In genomic region chr2:27152102-27152795, GRCh38 we compare ENCODE assay signal across 25 cellular contexts. TPM values are rescaled to one million over a fixed set of nuclear protein-coding genes. Genes with fewer than 3 reads are reported as not detected.
DNase-seq lines count a peak whose midpoint lies in the region; ATAC-seq and TF ChIP-seq lines count a peak whose summit lies in the region.
"Had no signal": no experiment of that assay in that cellular context is flagged by ENCODE, and none has a peak within 500 bp of the region (broad histone marks: within the 10 kb centered on the region; RNA-seq: fewer than 3 reads in every experiment).

No MANE protein-coding gene starts in this region.

- intact Hi-C loops in Calu3 (cut with micrococcal nuclease; ENCODE audit: unreplicated experiment) (no loop called here), right lobe of liver (cut with DNase I) (no loop called here), stomach (cut with DNase I; ENCODE audit: low total_unique reads) (no loop called here)

- BruUV-seq in Calu3 (replicated peaks; lab: Mats Ljungman, UMichigan), result no TSS peak

- H3K36me3 ChIP-seq in right lobe of liver (no peaks in the 10 kb centered on the region), stomach (no peaks in the 10 kb centered on the region)
- H3K36me3 ChIP-seq: brain microvascular endothelial cell, esophagus muscularis mucosa, heart left ventricle, sigmoid colon had no signal

- H3K27ac Mint-ChIP-seq in Calu3 (ENCODE audit: unreplicated experiment), result no peak overlapping the region
- H3K27ac Mint-ChIP-seq: activated CD4-positive, alpha-beta memory T cell treated with anti-CD3 and anti-CD28 coated beads for 36 hours; activated naive CD8-positive, alpha-beta T cell; HFFc6; IgD-negative memory B cell had no signal

- TF ChIP-seq CTCF in Calu3 (IDR thresholded peaks at IDR 0.05; ENCODE audit: unreplicated experiment) (no peak), right lobe of liver (IDR thresholded peaks at IDR 0.05) (peak; percentile 10 to 29 (median 26)), stomach (IDR thresholded peaks at IDR 0.05) (no peak)

- no peak for TF ChIP-seq POLR2A in right lobe of liver (IDR thresholded peaks at IDR 0.05)
- TF ChIP-seq POLR2A in stomach (IDR thresholded peaks at IDR 0.05), result no peak

- H3K27ac ChIP-seq in right lobe of liver (no peak overlapping the region), stomach (no peak overlapping the region)
- H3K27ac ChIP-seq: brain microvascular endothelial cell, dorsolateral prefrontal cortex, esophagus muscularis mucosa, heart left ventricle, sigmoid colon had no signal

- H3K4me3 ChIP-seq in right lobe of liver (no peak overlapping the region), stomach (no peak overlapping the region)
- H3K4me3 ChIP-seq: dorsolateral prefrontal cortex, esophagus muscularis mucosa, heart left ventricle, sigmoid colon, testis had no signal

- WGBS in right lobe of liver (ENCODE audit: insufficient coverage, low coverage, low lambda C conversion rate, missing lambda C conversion rate), result 68% methylated on average over 2 of the region's 8 CpGs
- WGBS in stomach, 5 donors, result 77 to 85% (median 81%) methylated on average over 8 of the region's 8 CpGs

- H3K4me3 Mint-ChIP-seq in Calu3 (ENCODE audit: low read depth, unreplicated experiment), result no peak overlapping the region
- H3K4me3 Mint-ChIP-seq: activated CD4-positive, alpha-beta memory T cell treated with anti-CD3 and anti-CD28 coated beads for 36 hours; activated naive CD8-positive, alpha-beta T cell; activated T-cell treated with anti-CD3 and anti-CD28 coated beads, Interleukin-2, amount 50 U/mL, for 4 hours; HFFc6; IgD-negative memory B cell had no signal

- H3K4me1 ChIP-seq in right lobe of liver (no peaks in the 10 kb centered on the region), stomach (no peaks in the 10 kb centered on the region)
- H3K4me1 ChIP-seq: esophagus muscularis mucosa, heart left ventricle, sigmoid colon had no signal

- no peaks in the 10 kb centered on the region for H3K36me3 Mint-ChIP-seq in Calu3 (ENCODE audit: insufficient read depth, unreplicated experiment)
- H3K36me3 Mint-ChIP-seq: activated CD4-positive, alpha-beta memory T cell treated with anti-CD3 and anti-CD28 coated beads for 36 hours; activated naive CD8-positive, alpha-beta T cell; IgD-negative memory B cell had no signal

- TF ChIP-seq EP300 in stomach (IDR thresholded peaks at IDR 0.05), result no peak

- CTCF ChIA-PET in Calu3 (lab: Charles Lee), result interaction anchor here (0.9 to 1.5 kb wide), 3 partner anchors 40 to 128 kb away, joined by 3 to 7 read pairs (median 4); no protein-coding TSS in a partner anchor

- H3K27me3 ChIP-seq in right lobe of liver (no peaks in the 10 kb centered on the region), stomach (peaks cover 0 to 26% (median 0%) of the 10 kb centered on the region in 3 donors)
- H3K27me3 ChIP-seq: dorsolateral prefrontal cortex, heart left ventricle, testis had no signal

- H3K9me3 Mint-ChIP-seq in Calu3 (ENCODE audit: low read depth, unreplicated experiment), result no peaks in the 10 kb centered on the region
- H3K9me3 Mint-ChIP-seq: activated CD4-positive, alpha-beta memory T cell treated with anti-CD3 and anti-CD28 coated beads for 36 hours; activated T-cell treated with anti-CD3 and anti-CD28 coated beads, Interleukin-2, amount 50 U/mL, for 4 hours; HFFc6; IgD-negative memory B cell had no signal

- ATAC-seq in right lobe of liver (peak; percentile 84 to 91 (median 86)), GM21528 (IDR thresholded peaks at IDR 0.05; ENCODE audit: low FRiP score, unreplicated experiment) (no peak)
- ATAC-seq: heart left ventricle had no signal

- no peaks in the 10 kb centered on the region for H3K9me3 ChIP-seq in right lobe of liver
- H3K9me3 ChIP-seq in stomach, result no peaks in the 10 kb centered on the region
- H3K9me3 ChIP-seq: esophagus muscularis mucosa, heart left ventricle, sigmoid colon, testis had no signal

- peak; percentile 13 for DNase-seq in Calu3
- peak; percentile 67 for DNase-seq in HuH-7 (ENCODE audit: low spot score)
- peak; percentile 86 for DNase-seq in SW480 (ENCODE audit: low spot score)
- DNase-seq in right lobe of liver, result peak in 2 of 3 donors; percentile 61 to 66
- no peak for DNase-seq in SW 1271 (lab: John Stamatoyannopoulos, UW)
- DNase-seq in stimulated activated CD4-positive, alpha-beta T cell treated with anti-CD3 and anti-CD28 coated beads, Interleukin-4, amount 100 ng/mL, for 4 hours, result no peak
- no peak for DNase-seq in stomach
- DNase-seq: activated CD4-positive, alpha-beta memory T cell treated with anti-CD3 and anti-CD28 coated beads for 36 hours; activated T-cell treated with anti-CD3 and anti-CD28 coated beads, Interleukin-2, amount 50 U/mL, for 4 hours; AML-193; dorsolateral prefrontal cortex; heart left ventricle; midbrain; NCI-H1105 treated with DMSO at 0.1 percent for 48 hours; nucleus accumbens; sigmoid colon; stimulated activated CD4-positive, alpha-beta T cell treated with anti-CD3 and anti-CD28 coated beads, Interleukin-2, amount 100 ng/mL, for 48 hours; testis had no signal

- H3K27me3 Mint-ChIP-seq in Calu3 (ENCODE audit: unreplicated experiment), result peaks cover 52% of the 10 kb centered on the region

- no peaks in the 10 kb centered on the region for H3K4me1 Mint-ChIP-seq in Calu3 (ENCODE audit: low read depth, unreplicated experiment)
- H3K4me1 Mint-ChIP-seq: IgD-negative memory B cell had no signal

RNA-seq across cellular contexts. Expression of gene TCF23, which starts 3.4 kb away (rescaled TPM):
- total RNA-seq in Calu3 (2022) (not detected in 2 replicates), right lobe of liver (under 1 TPM in 1 of 6 experiments, not detected in 5; 0.04 TPM), stomach (not detected)
- under 1 TPM in 1 of 3 donors, not detected in 2; 0.03 TPM for polyA plus RNA-seq in stomach
- total RNA-seq: activated CD4-positive, alpha-beta memory T cell treated with anti-CD3 and anti-CD28 coated beads for 36 hours; activated T-cell treated with anti-CD3 and anti-CD28 coated beads, Interleukin-2, amount 50 U/mL, for 4 hours; esophagus muscularis mucosa; HFFc6; kidney epithelial cell; sigmoid colon had no signal
- polyA plus RNA-seq: IgD-negative memory B cell had no signal

RNA-seq across cellular contexts. Expression of gene PRR30, which starts 13.0 kb away (rescaled TPM):
- total RNA-seq in Calu3 (2022), result not detected in 2 replicates
- total RNA-seq in right lobe of liver, result not detected
- total RNA-seq in stomach, result not detected
- not detected for polyA plus RNA-seq in stomach
- total RNA-seq: activated CD4-positive, alpha-beta memory T cell treated with anti-CD3 and anti-CD28 coated beads for 36 hours; activated T-cell treated with anti-CD3 and anti-CD28 coated beads, Interleukin-2, amount 50 U/mL, for 4 hours; dorsolateral prefrontal cortex; esophagus muscularis mucosa; heart left ventricle; HFFc6; kidney epithelial cell; sigmoid colon had no signal
- polyA plus RNA-seq: heart left ventricle, IgD-negative memory B cell, sigmoid colon had no signal

RNA-seq across cellular contexts. Expression of gene PREB, which starts 17.8 kb away (rescaled TPM):
- total RNA-seq in Calu3 (2022) (54.0 and 60.1 TPM in 2 replicates), right lobe of liver (100 to 1,000 TPM in 2 of 6 experiments, 10 to 100 TPM in 4; 27.1 to 102 (median 59.2) TPM), stomach (100 to 1,000 TPM in 1 of 5 donors, 10 to 100 TPM in 4; 14.2 to 107 (median 29.4) TPM)
- polyA plus RNA-seq in stomach, result 10 to 100 TPM; 37.3 to 48.4 (median 44.6) TPM

RNA-seq across cellular contexts. Expression of gene ABHD1, which starts 28.6 kb away (rescaled TPM):
- total RNA-seq in Calu3 (2022) (0.56 and 0.64 TPM in 2 replicates), right lobe of liver (1 to 10 TPM in 3 of 6 experiments, under 1 TPM in 3; 0.74 to 3.2 (median 1.1) TPM), stomach (not detected)
- under 1 TPM in 2 of 3 donors, not detected in 1; 0.23 to 0.75 TPM for polyA plus RNA-seq in stomach
- total RNA-seq: activated T-cell treated with anti-CD3 and anti-CD28 coated beads, Interleukin-2, amount 50 U/mL, for 4 hours; HFFc6; kidney epithelial cell; sigmoid colon had no signal

RNA-seq across cellular contexts. Expression of gene CGREF1, which starts 33.3 kb away (rescaled TPM):
- 3.7 and 9.3 TPM in 2 replicates for total RNA-seq in Calu3 (2022)
- 10 to 100 TPM in 2 of 6 experiments, 1 to 10 TPM in 4; 2.5 to 33.2 (median 7.7) TPM for total RNA-seq in right lobe of liver
- total RNA-seq in stomach, result 1 to 10 TPM in 3 of 5 donors, not detected in 2; 1.4 to 4.1 (median 2.6) TPM
- polyA plus RNA-seq in stomach, result 1 to 10 TPM; 2.3 to 3.2 (median 2.4) TPM
- polyA plus RNA-seq: IgD-negative memory B cell had no signal

Comparison
In these comparisons a context has a peak if more than half of its experiments do, and no peak if none do; other contexts are left out.
1. DNase-seq: peak in Calu3 (single experiment), HuH-7 (single experiment), SW480 (single experiment) and right lobe of liver (2 of 3); none in SW 1271 (0 of 2), stimulated activated CD4-positive, alpha-beta T cell treated with anti-CD3 and anti-CD28 coated beads, Interleukin-4, amount 100 ng/mL, for 4 hours (0 of 2) and stomach (single experiment).
2. CTCF ChIP-seq: peak in right lobe of liver (4 of 4); none in Calu3 (single experiment) and stomach (0 of 7).